In genomic region chr10:88928254-88928653, GRCh38 we compare ENCODE assay signal across 28 cellular contexts.
"Had no signal": no experiment of that assay in that cellular context is flagged by ENCODE, and none has a peak within 500 bp of the region (broad histone marks: within the 10 kb centered on the region; RNA-seq: fewer than 3 reads in every experiment).

No MANE protein-coding gene starts in this region.

- H3K36me3 ChIP-seq: adrenal gland had no signal

- H3K9me3 Mint-ChIP-seq: activated B cell treated with CpG ODN at 0.5 μM for 24 hours; activated CD4-positive, alpha-beta T cell treated with anti-CD3 and anti-CD28 coated beads, Interleukin-2, amount 10 ng/mL, durations not matched to agents 24 days and 14 days; activated naive CD4-positive, alpha-beta T cell treated with anti-CD3 and anti-CD28 coated beads for 36 hours; activated naive CD8-positive, alpha-beta T cell treated with anti-CD3 and anti-CD28 coated beads, Interleukin-2, amount 10 ng/mL, durations not matched to agents 7 days and 5 days; activated T-helper 17 cell treated with anti-CD3 and anti-CD28 coated beads, Interleukin-2, amount 50 U/mL, for 72 hours had no signal

- DNase-seq: activated B cell treated with CpG ODN at 0.5 μM for 24 hours; activated CD4-positive, alpha-beta T cell treated with anti-CD3 and anti-CD28 coated beads for 1 hour; activated CD4-positive, alpha-beta T cell treated with anti-CD3 and anti-CD28 coated beads, Interleukin-2, amount 10 ng/mL, durations not matched to agents 24 days and 14 days; activated CD4-positive, alpha-beta T cell treated with anti-CD3 and anti-CD28 coated beads, Interleukin-2, amount 50 U/mL, for 48 hours; activated gamma-delta T cell; activated naive CD4-positive, alpha-beta T cell treated with anti-CD3 and anti-CD28 coated beads for 36 hours; activated naive CD8-positive, alpha-beta T cell treated with anti-CD3 and anti-CD28 coated beads, Interleukin-2, amount 10 ng/mL, durations not matched to agents 7 days and 5 days; activated T-cell treated with anti-CD3 and anti-CD28 coated beads for 4 hours; activated T-cell treated with anti-CD3 and anti-CD28 coated beads, Interleukin-2, amount 50 U/mL, for 48 hours; adrenal gland; anterior cingulate cortex; cerebellar nuclear complex; KG1; NCI-H1092; NCI-H1417; NCI-H1930; NCI-H2171; NCI-H226; NCI-H510A; NCI-H526 treated with DMSO at 0.1 percent for 48 hours; NK-92 treated with Interleukin-12 subunit alpha and Interleukin-12 subunit beta, amount 100 ng/mL, for 24 hours; OCI-M1; RPMI8226; T-helper 2 cell; T1000 had no signal

- H3K4me1 Mint-ChIP-seq: activated T-helper 17 cell treated with anti-CD3 and anti-CD28 coated beads, Interleukin-2, amount 50 U/mL, for 72 hours had no signal

- H3K9me3 ChIP-seq: adrenal gland had no signal

- H3K27me3 Mint-ChIP-seq: activated B cell treated with CpG ODN at 0.5 μM for 24 hours; activated CD4-positive, alpha-beta T cell treated with anti-CD3 and anti-CD28 coated beads, Interleukin-2, amount 10 ng/mL, durations not matched to agents 24 days and 14 days; activated naive CD8-positive, alpha-beta T cell treated with anti-CD3 and anti-CD28 coated beads, Interleukin-2, amount 10 ng/mL, durations not matched to agents 7 days and 5 days; activated T-helper 17 cell treated with anti-CD3 and anti-CD28 coated beads, Interleukin-2, amount 50 U/mL, for 72 hours had no signal

- H3K27ac Mint-ChIP-seq: activated B cell treated with CpG ODN at 0.5 μM for 24 hours; activated CD4-positive, alpha-beta T cell treated with anti-CD3 and anti-CD28 coated beads, Interleukin-2, amount 10 ng/mL, durations not matched to agents 24 days and 14 days; activated naive CD4-positive, alpha-beta T cell treated with anti-CD3 and anti-CD28 coated beads for 36 hours; activated naive CD8-positive, alpha-beta T cell treated with anti-CD3 and anti-CD28 coated beads, Interleukin-2, amount 10 ng/mL, durations not matched to agents 7 days and 5 days; activated T-helper 17 cell treated with anti-CD3 and anti-CD28 coated beads, Interleukin-2, amount 50 U/mL, for 72 hours had no signal

- ATAC-seq: activated T-helper 17 cell treated with anti-CD3 and anti-CD28 coated beads, Interleukin-2, amount 50 U/mL, for 72 hours; Panc1; Right ventricle myocardium inferior had no signal

- H3K4me3 Mint-ChIP-seq: activated B cell treated with CpG ODN at 0.5 μM for 24 hours; activated CD4-positive, alpha-beta T cell treated with anti-CD3 and anti-CD28 coated beads, Interleukin-2, amount 10 ng/mL, durations not matched to agents 24 days and 14 days; activated naive CD4-positive, alpha-beta T cell treated with anti-CD3 and anti-CD28 coated beads for 36 hours; activated naive CD8-positive, alpha-beta T cell treated with anti-CD3 and anti-CD28 coated beads, Interleukin-2, amount 10 ng/mL, durations not matched to agents 7 days and 5 days; activated T-helper 17 cell treated with anti-CD3 and anti-CD28 coated beads, Interleukin-2, amount 50 U/mL, for 72 hours had no signal

- H3K4me3 ChIP-seq: adrenal gland had no signal

- H3K27me3 ChIP-seq: adrenal gland had no signal
